Comparison of ENCODE assay signal across 11 cellular contexts in the genomic region with DNA sequence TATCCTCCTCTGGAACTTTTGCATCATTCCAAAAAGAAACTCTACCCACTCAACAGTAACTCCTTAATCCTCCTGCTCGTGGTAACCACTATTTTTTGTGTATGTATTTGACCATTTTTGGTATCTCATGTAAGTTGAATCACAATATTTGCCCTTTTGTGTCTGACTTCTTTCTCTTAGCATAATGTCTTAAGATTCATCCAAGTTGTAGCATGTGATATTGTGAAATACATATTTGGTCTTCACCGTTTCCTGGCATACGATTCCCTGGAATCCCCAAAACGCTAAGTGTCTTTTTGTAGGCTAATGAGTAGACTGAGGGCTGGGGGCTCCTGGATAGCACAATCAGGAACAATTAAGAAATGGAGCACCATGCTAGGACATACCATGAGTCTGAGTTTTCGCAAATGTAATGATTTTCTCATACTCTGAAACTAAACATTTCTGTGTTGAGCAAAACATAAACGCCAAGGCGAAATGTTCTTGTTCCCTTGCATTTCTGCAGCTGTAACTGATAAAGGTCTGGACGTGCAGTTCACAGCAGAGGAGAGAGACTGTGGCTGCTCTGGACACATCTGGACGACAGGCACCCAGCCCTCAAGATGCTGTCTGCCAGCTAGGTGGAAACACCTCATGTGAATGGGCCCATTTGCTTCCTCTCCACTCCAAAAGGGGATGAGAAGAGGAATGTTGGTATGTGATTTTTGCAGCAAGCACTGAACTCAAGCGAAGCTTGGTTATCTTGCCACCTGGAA. TPM values are rescaled to one million over a fixed set of nuclear protein-coding genes. Genes with fewer than 3 reads are reported as not detected.
DNase-seq lines count a peak whose midpoint lies in the region; ATAC-seq and TF ChIP-seq lines count a peak whose summit lies in the region.
"Had no signal": no experiment of that assay in that cellular context is flagged by ENCODE, and none has a peak within 500 bp of the region (broad histone marks: within the 10 kb centered on the region; RNA-seq: fewer than 3 reads in every experiment).

No MANE protein-coding gene starts in this region.

- no peaks in the 10 kb centered on the region for H3K9me3 ChIP-seq in cardiac muscle cell (ENCODE audit: low read depth)
- H3K9me3 ChIP-seq in adipocyte (ENCODE audit: control insufficient read depth, low read length): no peaks in the 10 kb centered on the region
- no peaks in the 10 kb centered on the region for H3K9me3 ChIP-seq in left lung
- H3K9me3 ChIP-seq in upper lobe of left lung: no peaks in the 10 kb centered on the region

- H3K9ac ChIP-seq in adipocyte (ENCODE audit: low read length): peak overlapping the region; percentile 40

- intact Hi-C loops in Right ventricle myocardium superior (cut with DNase I): no loop called here
- intact Hi-C loops in left lung (cut with DNase I): no loop called here

- DNase-seq in cardiac muscle cell (ENCODE audit: low read depth in 1 of 2, low spot score in 1 of 2) (peak in 1 of 2 donors; percentile 73), Right ventricle myocardium superior (no peak), adipocyte (ENCODE audit: low read depth) (peak; percentile 80), left lung (no peak), upper lobe of left lung (no peak), COLO668 (lab: John Stamatoyannopoulos, UW; ENCODE audit: unreplicated experiment) (no peak)
- no peak for DNase-seq in stimulated activated CD4-positive, alpha-beta T cell treated with anti-CD3 and anti-CD28 coated beads, Interleukin-4, amount 100 ng/mL, for 24 hours
- DNase-seq: head of caudate nucleus, retina had no signal

- no peak overlapping the region for H3K4me3 ChIP-seq in cardiac muscle cell
- peak overlapping the region; percentile 53 for H3K4me3 ChIP-seq in adipocyte (ENCODE audit: low read length)
- H3K4me3 ChIP-seq in left lung: no peak overlapping the region
- H3K4me3 ChIP-seq in upper lobe of left lung: no peak overlapping the region

- no peak for TF ChIP-seq POLR2A in upper lobe of left lung (IDR thresholded peaks at IDR 0.05)

- H3K27me3 ChIP-seq in cardiac muscle cell (no peaks in the 10 kb centered on the region), adipocyte (replicated peaks; ENCODE audit: control insufficient read depth, insufficient read depth, low read length) (no peaks in the 10 kb centered on the region), left lung (no peaks in the 10 kb centered on the region), upper lobe of left lung (no peaks in the 10 kb centered on the region)

- H3K27ac ChIP-seq in cardiac muscle cell (peak overlapping the region; percentile 89), left lung (peak overlapping the region; percentile 14 to 34), upper lobe of left lung (peak overlapping the region in 3 of 4 donors; percentile 36 to 75 (median 49))

- no peak for ATAC-seq in Right ventricle myocardium superior (ENCODE audit: poor library complexity)
- ATAC-seq in left lung: no peak
- peak in 1 of 2 donors; percentile 45 for ATAC-seq in upper lobe of left lung (ENCODE audit: low FRiP score in 2 of 2)
- no peak for ATAC-seq in GM21528 (IDR thresholded peaks at IDR 0.05; ENCODE audit: low FRiP score, unreplicated experiment)
- ATAC-seq: Panc1 had no signal

- no peaks in the 10 kb centered on the region for H3K36me3 ChIP-seq in cardiac muscle cell
- H3K36me3 ChIP-seq in adipocyte (ENCODE audit: control insufficient read depth, insufficient read depth, low read length, severe bottlenecking): no peaks in the 10 kb centered on the region
- H3K36me3 ChIP-seq in left lung: peaks cover 0 to 5% of the 10 kb centered on the region in 2 donors
- H3K36me3 ChIP-seq in upper lobe of left lung: peaks cover 0 to 4% (median 0%) of the 10 kb centered on the region in 4 donors

- TF ChIP-seq CTCF in cardiac muscle cell (IDR thresholded peaks at IDR 0.05; ENCODE audit: low read depth, low read length) (no peak), left lung (IDR thresholded peaks at IDR 0.05) (no peak), upper lobe of left lung (IDR thresholded peaks at IDR 0.05) (no peak)

- 48 to 56% methylated on average over 10 of the region's 10 CpGs for WGBS in upper lobe of left lung, 2 donors

- peak in 1 of 4 donors; percentile 25 for TF ChIP-seq EP300 in upper lobe of left lung (IDR thresholded peaks at IDR 0.05)

- H3K4me1 ChIP-seq in cardiac muscle cell (ENCODE audit: low read depth) (peaks cover 90% of the 10 kb centered on the region), adipocyte (ENCODE audit: control insufficient read depth, insufficient read depth, low read length) (peaks cover 68% of the 10 kb centered on the region), left lung (peaks cover 65 to 100% of the 10 kb centered on the region in 2 donors), upper lobe of left lung (peaks cover 94 to 100% (median 98%) of the 10 kb centered on the region in 4 donors)

RNA-seq across cellular contexts. Expression of gene BRD4, which starts 38.4 kb away (rescaled TPM):
- total RNA-seq in cardiac muscle cell: 25.9 and 42.5 TPM in 2 replicates
- polyA plus RNA-seq in cardiac muscle cell: 86.1 and 109 TPM in 2 replicates
- total RNA-seq in Right ventricle myocardium superior: 55.1 TPM
- total RNA-seq in left lung: 10 to 100 TPM; 79.1 to 89.6 TPM
- 100 to 1,000 TPM in 1 of 6 donors, 10 to 100 TPM in 5; 41.9 to 117 (median 79.3) TPM for total RNA-seq in upper lobe of left lung

Comparison
In these comparisons a context has a peak if more than half of its experiments do, and no peak if none do; other contexts are left out.
1. H3K27ac ChIP-seq: peak in every context shown above with its lines; median percentile 89 in cardiac muscle cell; 49 in upper lobe of left lung; 24 in left lung.